8 cellular contexts compared by ENCODE assay signal in the genomic region with DNA sequence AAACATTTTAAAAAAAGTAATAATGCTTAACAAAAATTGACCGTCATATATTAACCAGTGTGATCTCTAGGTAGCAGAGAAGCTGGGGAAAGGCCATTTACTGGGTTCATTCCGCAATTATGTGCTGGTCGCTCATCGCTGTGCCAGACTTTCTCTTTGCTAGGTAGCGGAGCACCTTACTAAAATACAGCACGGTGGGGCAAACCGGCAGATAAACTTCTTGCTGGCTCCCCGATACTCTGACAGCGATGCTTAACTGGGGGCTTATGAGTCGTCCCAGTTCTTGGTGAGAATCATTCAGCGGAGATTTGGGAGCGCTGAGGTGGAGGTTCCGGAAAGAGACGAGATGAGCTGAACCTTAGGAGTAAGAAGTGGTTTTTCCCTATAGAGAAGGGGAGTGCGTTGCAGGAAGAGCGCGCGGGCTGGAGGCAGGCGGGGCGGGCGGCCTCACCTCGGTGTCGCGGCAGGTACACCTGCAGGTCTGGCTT. TPM values are rescaled to one million over a fixed set of nuclear protein-coding genes. Genes with fewer than 3 reads are reported as not detected.
DNase-seq lines count a peak whose midpoint lies in the region; ATAC-seq and TF ChIP-seq lines count a peak whose summit lies in the region.

No MANE protein-coding gene starts in this region.

- no peaks in the 10 kb centered on the region for H3K36me3 ChIP-seq in colonic mucosa

- CTCF ChIA-PET in Calu3 (lab: Charles Lee), result interaction anchor here (0.5 to 1.1 kb wide), 2 partner anchors 11 to 27 kb away, joined by 4 to 5 read pairs; no protein-coding TSS in a partner anchor

- ATAC-seq in natural killer cell, result peak; percentile 0 to 2 (median 1)
- no peak for ATAC-seq in GM21423 (IDR thresholded peaks at IDR 0.05; ENCODE audit: unreplicated experiment)

- no peak for TF ChIP-seq CTCF in Calu3 (IDR thresholded peaks at IDR 0.05; ENCODE audit: unreplicated experiment)
- TF ChIP-seq CTCF in colonic mucosa (IDR thresholded peaks at IDR 0.05), result no peak
- TF ChIP-seq CTCF in natural killer cell (IDR thresholded peaks at IDR 0.05), result no peak

- peak overlapping the region; percentile 88 to 93 for H3K9ac ChIP-seq in colonic mucosa (ENCODE audit: low read depth in 2 of 2, low read length in 2 of 2)

- no peaks in the 10 kb centered on the region for H3K27me3 ChIP-seq in colonic mucosa

- H3K36me3 Mint-ChIP-seq in Calu3 (ENCODE audit: insufficient read depth, unreplicated experiment), result peaks cover 48% of the 10 kb centered on the region
- H3K36me3 Mint-ChIP-seq in IgD-negative memory B cell, result peaks cover 1% of the 10 kb centered on the region
- peaks cover 5% of the 10 kb centered on the region for H3K36me3 Mint-ChIP-seq in natural killer cell

- H3K27me3 Mint-ChIP-seq in Calu3 (ENCODE audit: unreplicated experiment), result no peaks in the 10 kb centered on the region
- no peaks in the 10 kb centered on the region for H3K27me3 Mint-ChIP-seq in IgD-negative memory B cell
- no peaks in the 10 kb centered on the region for H3K27me3 Mint-ChIP-seq in natural killer cell (ENCODE audit: low read depth in 2 of 2)

- peak overlapping the region; percentile 81 for H3K4me3 ChIP-seq in colonic mucosa

- no peaks in the 10 kb centered on the region for H3K9me3 Mint-ChIP-seq in Calu3 (ENCODE audit: low read depth, unreplicated experiment)
- no peaks in the 10 kb centered on the region for H3K9me3 Mint-ChIP-seq in IgD-negative memory B cell
- H3K9me3 Mint-ChIP-seq in natural killer cell, result no peaks in the 10 kb centered on the region

- H3K4me3 Mint-ChIP-seq in Calu3 (ENCODE audit: low read depth, unreplicated experiment) (peak overlapping the region; percentile 92), IgD-negative memory B cell (peak overlapping the region; percentile 95 to 98 (median 97)), natural killer cell (peak overlapping the region; percentile 98)

- no peaks in the 10 kb centered on the region for H3K4me1 Mint-ChIP-seq in Calu3 (ENCODE audit: low read depth, unreplicated experiment)
- H3K4me1 Mint-ChIP-seq in IgD-negative memory B cell, result peaks cover 19 to 24% (median 23%) of the 10 kb centered on the region in 3 donors
- H3K4me1 Mint-ChIP-seq in natural killer cell, result peaks cover 21 to 23% of the 10 kb centered on the region in 2 donors

- BruUV-seq in Calu3 (replicated peaks; lab: Mats Ljungman, UMichigan), result TSS peak; percentile 25

- H3K27ac Mint-ChIP-seq in Calu3 (ENCODE audit: unreplicated experiment), result peak overlapping the region; percentile 74
- peak overlapping the region; percentile 53 to 96 (median 93) for H3K27ac Mint-ChIP-seq in IgD-negative memory B cell
- peak overlapping the region; percentile 82 to 93 for H3K27ac Mint-ChIP-seq in natural killer cell

- peaks cover 3% of the 10 kb centered on the region for H3K4me1 ChIP-seq in colonic mucosa

- intact Hi-C loops in Calu3 (cut with micrococcal nuclease; ENCODE audit: unreplicated experiment), result no loop called here
- intact Hi-C loops in colonic mucosa (cut with DNase I), result no loop called here
- intact Hi-C loops in natural killer cell (cut with micrococcal nuclease), result no loop called here

- H3K9me3 ChIP-seq in colonic mucosa, result no peaks in the 10 kb centered on the region

- H3K27ac ChIP-seq in colonic mucosa, result peak overlapping the region; percentile 77

- DNase-seq in Calu3 (no peak), colonic mucosa (no peak), natural killer cell (no peak), GM19240 (ENCODE audit: insufficient read length, low spot score) (no peak), DMS 273 treated with DMSO at 0.1 percent for 48 hours (lab: John Stamatoyannopoulos, UW) (no peak), NK-92 (lab: John Stamatoyannopoulos, UW; ENCODE audit: unreplicated experiment) (no peak)

RNA-seq across cellular contexts. Expression of a gene that starts 0.6 kb away (rescaled TPM):
- 39.2 and 40.4 TPM in 2 replicates for total RNA-seq in Calu3 (2022)
- polyA plus RNA-seq in IgD-negative memory B cell, result 18.3 TPM
- total RNA-seq in colonic mucosa, result 10 to 100 TPM; 36.8 to 40.5 TPM
- 10 to 100 TPM; 36.4 to 60.8 (median 48.4) TPM for total RNA-seq in natural killer cell

RNA-seq across cellular contexts. Expression of a gene that starts 4.7 kb away (rescaled TPM):
- total RNA-seq in Calu3 (2022) (58.4 and 62.6 TPM in 2 replicates), colonic mucosa (10 to 100 TPM; 39.1 to 50.5 TPM), natural killer cell (10 to 100 TPM; 49.6 to 68.5 (median 63.2) TPM)
- polyA plus RNA-seq in IgD-negative memory B cell, result 61.2 TPM

RNA-seq across cellular contexts. Expression of a gene that starts 8.8 kb away (rescaled TPM):
- total RNA-seq in Calu3 (2022), result 12.1 and 13.3 TPM in 2 replicates
- 13.4 TPM for polyA plus RNA-seq in IgD-negative memory B cell
- 1 to 10 TPM; 5.2 to 7.2 TPM for total RNA-seq in colonic mucosa
- total RNA-seq in natural killer cell, result 10 to 100 TPM; 10.4 to 13.3 (median 10.9) TPM

RNA-seq across cellular contexts. Expression of a gene that starts 15.7 kb away (rescaled TPM):
- 101 and 102 TPM in 2 replicates for total RNA-seq in Calu3 (2022)
- 206 TPM for polyA plus RNA-seq in IgD-negative memory B cell
- 100 to 1,000 TPM in 1 of 2 donors, 10 to 100 TPM in 1; 86.0 to 106 TPM for total RNA-seq in colonic mucosa
- 10 to 100 TPM; 65.0 to 75.0 (median 66.7) TPM for total RNA-seq in natural killer cell

RNA-seq across cellular contexts. Expression of a gene that starts 27.0 kb away (rescaled TPM):
- total RNA-seq in Calu3 (2022) (10.0 and 10.1 TPM in 2 replicates), colonic mucosa (10 to 100 TPM; 14.0 to 16.9 TPM), natural killer cell (10 to 100 TPM; 35.0 to 50.7 (median 36.7) TPM)
- 43.0 TPM for polyA plus RNA-seq in IgD-negative memory B cell
